Comparison of ENCODE assay signal across 1 cellular context in the genomic region with DNA sequence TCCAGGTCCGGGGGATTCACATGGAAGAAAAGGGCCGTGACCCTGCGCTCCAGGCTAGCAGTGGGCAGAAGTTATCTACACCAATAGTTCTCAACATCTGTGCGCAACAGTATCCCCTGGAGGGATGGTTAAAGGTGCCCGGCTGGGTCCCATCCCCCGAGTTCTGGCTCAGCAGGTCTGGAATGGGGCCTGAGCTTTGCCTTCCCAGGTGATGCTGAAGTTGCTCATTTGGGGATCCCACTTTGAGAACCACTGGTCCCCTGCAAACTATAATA.
TF ChIP-seq lines count a peak whose summit lies in the region.

No MANE protein-coding gene starts in this region.

TF ChIP-seq in SK-N-SH, 30 proteins besides CTCF, POLR2A, EP300 and RAD21 (continued from another document):
- TF ChIP-seq, protein P1, sequence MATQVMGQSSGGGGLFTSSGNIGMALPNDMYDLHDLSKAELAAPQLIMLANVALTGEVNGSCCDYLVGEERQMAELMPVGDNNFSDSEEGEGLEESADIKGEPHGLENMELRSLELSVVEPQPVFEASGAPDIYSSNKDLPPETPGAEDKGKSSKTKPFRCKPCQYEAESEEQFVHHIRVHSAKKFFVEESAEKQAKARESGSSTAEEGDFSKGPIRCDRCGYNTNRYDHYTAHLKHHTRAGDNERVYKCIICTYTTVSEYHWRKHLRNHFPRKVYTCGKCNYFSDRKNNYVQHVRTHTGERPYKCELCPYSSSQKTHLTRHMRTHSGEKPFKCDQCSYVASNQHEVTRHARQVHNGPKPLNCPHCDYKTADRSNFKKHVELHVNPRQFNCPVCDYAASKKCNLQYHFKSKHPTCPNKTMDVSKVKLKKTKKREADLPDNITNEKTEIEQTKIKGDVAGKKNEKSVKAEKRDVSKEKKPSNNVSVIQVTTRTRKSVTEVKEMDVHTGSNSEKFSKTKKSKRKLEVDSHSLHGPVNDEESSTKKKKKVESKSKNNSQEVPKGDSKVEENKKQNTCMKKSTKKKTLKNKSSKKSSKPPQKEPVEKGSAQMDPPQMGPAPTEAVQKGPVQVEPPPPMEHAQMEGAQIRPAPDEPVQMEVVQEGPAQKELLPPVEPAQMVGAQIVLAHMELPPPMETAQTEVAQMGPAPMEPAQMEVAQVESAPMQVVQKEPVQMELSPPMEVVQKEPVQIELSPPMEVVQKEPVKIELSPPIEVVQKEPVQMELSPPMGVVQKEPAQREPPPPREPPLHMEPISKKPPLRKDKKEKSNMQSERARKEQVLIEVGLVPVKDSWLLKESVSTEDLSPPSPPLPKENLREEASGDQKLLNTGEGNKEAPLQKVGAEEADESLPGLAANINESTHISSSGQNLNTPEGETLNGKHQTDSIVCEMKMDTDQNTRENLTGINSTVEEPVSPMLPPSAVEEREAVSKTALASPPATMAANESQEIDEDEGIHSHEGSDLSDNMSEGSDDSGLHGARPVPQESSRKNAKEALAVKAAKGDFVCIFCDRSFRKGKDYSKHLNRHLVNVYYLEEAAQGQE (IDR thresholded peaks at IDR 0.05; ENCODE audit: low read depth, low read length), result no peak
